In the genomic region with DNA sequence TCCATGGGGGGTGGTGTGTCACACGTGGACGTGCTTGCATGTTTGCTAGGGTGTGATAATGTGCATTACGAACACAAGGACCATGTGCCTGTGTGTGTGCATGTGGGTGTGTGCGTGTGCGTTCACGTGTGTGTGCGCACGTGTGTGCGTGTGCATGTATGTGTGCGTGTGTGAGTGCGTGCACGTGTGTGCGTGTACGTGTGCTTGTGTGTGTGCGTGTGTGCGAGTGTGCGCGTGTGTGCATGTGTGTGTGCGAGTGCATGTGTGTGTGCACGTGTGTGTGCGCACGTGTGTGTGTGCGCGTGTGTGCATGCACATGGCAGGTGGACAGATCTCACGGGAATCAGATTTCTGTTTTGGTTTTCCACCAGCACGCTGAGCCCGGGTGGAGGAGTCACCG, we compare ENCODE assay signal across 23 cellular contexts. TPM values are rescaled to one million over a fixed set of nuclear protein-coding genes. Genes with fewer than 3 reads are reported as not detected.
DNase-seq lines count a peak whose midpoint lies in the region; ATAC-seq and TF ChIP-seq lines count a peak whose summit lies in the region.
"Had no signal": no experiment of that assay in that cellular context is flagged by ENCODE, and none has a peak within 500 bp of the region (broad histone marks: within the 10 kb centered on the region; RNA-seq: fewer than 3 reads in every experiment).

No MANE protein-coding gene starts in this region.

- H3K9me3 ChIP-seq in right atrium auricular region (no peaks in the 10 kb centered on the region), left ventricle myocardium inferior (replicated peaks) (no peaks in the 10 kb centered on the region)
- H3K9me3 ChIP-seq: neutrophil, SK-N-SH had no signal

- DNase-seq in left ventricle myocardium superior (peak; percentile 3), right atrium auricular region (ENCODE audit: low spot score) (no peak), T-helper 2 cell (no peak), G401 (ENCODE audit: low spot score) (no peak), left ventricle myocardium inferior (no peak)
- no peak for DNase-seq in activated naive CD8-positive, alpha-beta T cell treated with anti-CD3 and anti-CD28 coated beads for 36 hours
- DNase-seq in natural killer cell treated with Interleukin-12 subunit alpha and Interleukin-12 subunit beta and Interleukin-15 and Interleukin-18, amount 100 ng/mL, for 72 hours (ENCODE audit: low spot score), result peak; percentile 12
- DNase-seq: activated CD4-positive, alpha-beta T cell treated with anti-CD3 and anti-CD28 coated beads, Interleukin-2, amount 50 U/mL, for 4 hours; activated T-cell treated with anti-CD3 and anti-CD28 coated beads, Interleukin-2, amount 50 U/mL, for 1 hour; DND-41; dorsolateral prefrontal cortex; HCEC 1CT; IMR-90; NCI-H1105 treated with DMSO at 0.1 percent for 48 hours; NCI-H2029 treated with DMSO at 0.1 percent for 48 hours; NCI-H345; NCI-H748 treated with DMSO at 0.1 percent for 48 hours; SK-N-SH had no signal

- peaks cover 11% of the 10 kb centered on the region for H3K4me1 Mint-ChIP-seq in activated naive CD8-positive, alpha-beta T cell treated with anti-CD3 and anti-CD28 coated beads for 36 hours
- peaks cover 22 to 29% of the 10 kb centered on the region in 2 donors for H3K4me1 Mint-ChIP-seq in natural killer cell treated with Interleukin-12 subunit alpha and Interleukin-12 subunit beta and Interleukin-15 and Interleukin-18, amount 100 ng/mL, for 72 hours (ENCODE audit: low read depth in 2 of 2)
- H3K4me1 Mint-ChIP-seq: WTC11 had no signal

- peaks cover 22% of the 10 kb centered on the region for H3K36me3 Mint-ChIP-seq in activated naive CD8-positive, alpha-beta T cell treated with anti-CD3 and anti-CD28 coated beads for 36 hours
- H3K36me3 Mint-ChIP-seq in natural killer cell treated with Interleukin-12 subunit alpha and Interleukin-12 subunit beta and Interleukin-15 and Interleukin-18, amount 100 ng/mL, for 72 hours, result peaks cover 24% of the 10 kb centered on the region

- H3K9me3 Mint-ChIP-seq in activated naive CD8-positive, alpha-beta T cell treated with anti-CD3 and anti-CD28 coated beads for 36 hours, result no peaks in the 10 kb centered on the region
- no peaks in the 10 kb centered on the region for H3K9me3 Mint-ChIP-seq in natural killer cell treated with Interleukin-12 subunit alpha and Interleukin-12 subunit beta and Interleukin-15 and Interleukin-18, amount 100 ng/mL, for 72 hours
- H3K9me3 Mint-ChIP-seq: activated naive CD4-positive, alpha-beta T cell treated with anti-CD3 and anti-CD28 coated beads, Interleukin-2, amount 50 U/mL, for 24 hours; type B pancreatic cell; WTC11 had no signal

- in situ Hi-C loops in G401 (cut with HindIII; ENCODE audit: low sequenced_read_pairs), result no loop called here

- no peak overlapping the region for H3K4me3 Mint-ChIP-seq in activated naive CD8-positive, alpha-beta T cell treated with anti-CD3 and anti-CD28 coated beads for 36 hours
- H3K4me3 Mint-ChIP-seq in natural killer cell treated with Interleukin-12 subunit alpha and Interleukin-12 subunit beta and Interleukin-15 and Interleukin-18, amount 100 ng/mL, for 72 hours, result no peak overlapping the region
- H3K4me3 Mint-ChIP-seq: activated naive CD4-positive, alpha-beta T cell treated with anti-CD3 and anti-CD28 coated beads, Interleukin-2, amount 50 U/mL, for 24 hours; type B pancreatic cell; WTC11 had no signal

- ATAC-seq in left ventricle myocardium superior (no peak), HG03097 (IDR thresholded peaks at IDR 0.05; ENCODE audit: low FRiP score, unreplicated experiment) (no peak)
- no peak for ATAC-seq in natural killer cell treated with Interleukin-12 subunit alpha and Interleukin-12 subunit beta and Interleukin-15 and Interleukin-18, amount 100 ng/mL, for 72 hours
- ATAC-seq: WTC11 had no signal

- H3K4me3 ChIP-seq in right atrium auricular region, result no peak overlapping the region
- no peak overlapping the region for H3K4me3 ChIP-seq in left ventricle myocardium inferior
- H3K4me3 ChIP-seq: dorsolateral prefrontal cortex had no signal

- H3K4me1 ChIP-seq in right atrium auricular region (no peaks in the 10 kb centered on the region), left ventricle myocardium inferior (no peaks in the 10 kb centered on the region)

- H3K27me3 ChIP-seq in right atrium auricular region, result no peaks in the 10 kb centered on the region
- no peaks in the 10 kb centered on the region for H3K27me3 ChIP-seq in left ventricle myocardium inferior (ENCODE audit: low read depth)
- H3K27me3 ChIP-seq: dorsolateral prefrontal cortex, neutrophil had no signal

- peaks cover 73% of the 10 kb centered on the region for H3K36me3 ChIP-seq in right atrium auricular region
- peaks cover 75% of the 10 kb centered on the region for H3K36me3 ChIP-seq in left ventricle myocardium inferior

- no peak for TF ChIP-seq CTCF in right atrium auricular region (IDR thresholded peaks at IDR 0.05)
- TF ChIP-seq CTCF in left ventricle myocardium inferior (IDR thresholded peaks at IDR 0.05; ENCODE audit: borderline replicate concordance), result no peak

- intact Hi-C loops in left ventricle myocardium superior (cut with micrococcal nuclease), result no loop called here
- intact Hi-C loops in left ventricle myocardium inferior (cut with micrococcal nuclease), result no loop called here

- no peak overlapping the region for H3K27ac ChIP-seq in right atrium auricular region
- H3K27ac ChIP-seq in left ventricle myocardium inferior (replicated peaks), result no peak overlapping the region
- H3K27ac ChIP-seq: dorsolateral prefrontal cortex had no signal

- H3K27me3 Mint-ChIP-seq in activated naive CD8-positive, alpha-beta T cell treated with anti-CD3 and anti-CD28 coated beads for 36 hours, result no peaks in the 10 kb centered on the region
- no peaks in the 10 kb centered on the region for H3K27me3 Mint-ChIP-seq in natural killer cell treated with Interleukin-12 subunit alpha and Interleukin-12 subunit beta and Interleukin-15 and Interleukin-18, amount 100 ng/mL, for 72 hours
- H3K27me3 Mint-ChIP-seq: activated naive CD4-positive, alpha-beta T cell treated with anti-CD3 and anti-CD28 coated beads, Interleukin-2, amount 50 U/mL, for 24 hours; type B pancreatic cell had no signal

- peak overlapping the region; percentile 31 for H3K27ac Mint-ChIP-seq in activated naive CD8-positive, alpha-beta T cell treated with anti-CD3 and anti-CD28 coated beads for 36 hours
- no peak overlapping the region for H3K27ac Mint-ChIP-seq in natural killer cell treated with Interleukin-12 subunit alpha and Interleukin-12 subunit beta and Interleukin-15 and Interleukin-18, amount 100 ng/mL, for 72 hours
- H3K27ac Mint-ChIP-seq: type B pancreatic cell had no signal

RNA-seq across cellular contexts. Expression of a gene that starts 29.5 kb away (rescaled TPM):
- total RNA-seq in left ventricle myocardium superior (25.7 TPM), right atrium auricular region (10 to 100 TPM; 27.3 to 36.8 TPM), left ventricle myocardium inferior (25.6 TPM)
- total RNA-seq in activated naive CD8-positive, alpha-beta T cell treated with anti-CD3 and anti-CD28 coated beads for 36 hours, result 100 to 1,000 TPM; 109 TPM
- total RNA-seq in natural killer cell treated with Interleukin-12 subunit alpha and Interleukin-12 subunit beta and Interleukin-15 and Interleukin-18, amount 100 ng/mL, for 72 hours, result 1,000 to 10,000 TPM; 1,259 to 2,425 TPM
- total RNA-seq in G401 (2014; rRNA removed; shearing (Covaris generic)), result 12.9 and 15.2 TPM in 2 replicates

Comparison
In these comparisons a context has a peak if more than half of its experiments do, and no peak if none do; other contexts are left out.
1. DNase-seq: peak in left ventricle myocardium superior (single experiment) and natural killer cell treated with Interleukin-12 subunit alpha and Interleukin-12 subunit beta and Interleukin-15 and Interleukin-18, amount 100 ng/mL, for 72 hours (single experiment); none in right atrium auricular region (single experiment), activated naive CD8-positive, alpha-beta T cell treated with anti-CD3 and anti-CD28 coated beads for 36 hours (single experiment), T-helper 2 cell (0 of 5), G401 (single experiment) and left ventricle myocardium inferior (single experiment).
2. RNA of a gene that starts 29.5 kb away (total RNA-seq): 1,259 to 2,425 TPM in natural killer cell treated with Interleukin-12 subunit alpha and Interleukin-12 subunit beta and Interleukin-15 and Interleukin-18, amount 100 ng/mL, for 72 hours; 109 TPM in activated naive CD8-positive, alpha-beta T cell treated with anti-CD3 and anti-CD28 coated beads for 36 hours, 27.3 to 36.8 TPM in right atrium auricular region, 25.7 TPM in left ventricle myocardium superior (single experiment), 25.6 TPM in left ventricle myocardium inferior (single experiment) and 12.9 to 15.2 TPM in G401; every median in the first group is over 10 times any median in the second.